1 cellular context compared by ENCODE assay signal in genomic region chr5:158752656-158752973, GRCh38.
TF ChIP-seq lines count a peak whose summit lies in the region.

No MANE protein-coding gene starts in this region.

TF ChIP-seq in A549, 52 proteins besides CTCF, POLR2A, EP300 and RAD21 (continued from another document):
- TF ChIP-seq PBX3 (IDR thresholded peaks at IDR 0.05) (no peak), HOXA7 (CRISPR knock-in tag; IDR thresholded peaks at IDR 0.05) (no peak), JUNB (IDR thresholded peaks at IDR 0.05) (no peak), CBX8 (IDR thresholded peaks at IDR 0.05) (no peak)
